Comparison of ENCODE assay signal across 16 cellular contexts in the genomic region with DNA sequence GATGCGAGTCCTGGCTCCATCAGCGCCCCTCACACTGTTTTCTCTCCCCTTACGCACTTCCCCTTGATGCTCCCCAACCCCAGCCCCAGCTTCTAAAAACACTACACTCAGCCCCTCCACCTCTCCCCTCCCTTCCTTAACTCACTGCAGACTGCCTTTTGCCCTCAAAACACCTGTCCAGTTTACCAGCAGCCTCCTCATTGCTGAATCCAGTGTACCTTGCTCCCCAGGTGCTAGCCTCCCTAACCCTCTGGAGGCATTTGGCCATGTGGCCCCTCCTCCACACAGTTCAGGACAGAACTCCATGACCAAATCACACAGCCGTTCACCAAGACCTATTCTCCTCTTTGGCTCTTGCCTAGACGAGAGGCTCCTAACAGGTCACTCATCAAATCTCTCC. TPM values are rescaled to one million over a fixed set of nuclear protein-coding genes. Genes with fewer than 3 reads are reported as not detected.
DNase-seq lines count a peak whose midpoint lies in the region; ATAC-seq and TF ChIP-seq lines count a peak whose summit lies in the region.
"Had no signal": no experiment of that assay in that cellular context is flagged by ENCODE, and none has a peak within 500 bp of the region (broad histone marks: within the 10 kb centered on the region; RNA-seq: fewer than 3 reads in every experiment).

No MANE protein-coding gene starts in this region.

- H3K36me3 ChIP-seq in NT2/D1 (ENCODE audit: insufficient read depth, insufficient read length, low read length): peaks cover 12% of the 10 kb centered on the region
- peaks cover 0 to 4% of the 10 kb centered on the region in 2 donors for H3K36me3 ChIP-seq in adrenal gland (replicated peaks in 1 of 2)

- no peak overlapping the region for H2AK5ac ChIP-seq in H9 (ENCODE audit: insufficient read length, low read length)

- H2BK120ac ChIP-seq in H9 (ENCODE audit: low read depth, low read length, poor library complexity, severe bottlenecking): no peak overlapping the region

- no peak overlapping the region for H3K23ac ChIP-seq in H9 (ENCODE audit: insufficient read length, low read depth, low read length)

- no peak for ATAC-seq in stimulated activated naive B cell treated with anti-CD40 and anti-IgM and Interleukin-4, amounts not matched to agents 10 μg/mL and 1 μg/mL and 100 μg/mL, for 72 hours (replicated peaks)
- ATAC-seq: HCT116 had no signal

- H3K27me3 Mint-ChIP-seq in T-helper 1 cell treated with Interleukin-12 subunit alpha and Interleukin-12 subunit beta and Interleukin-4 antibody, amounts not matched to agents 30 μg/mL and 1 μg/mL, for 36 hours (ENCODE audit: low read depth): peaks cover 34% of the 10 kb centered on the region
- H3K27me3 Mint-ChIP-seq in nephron (ENCODE audit: low read depth): peaks cover 56% of the 10 kb centered on the region
- peaks cover 37 to 65% of the 10 kb centered on the region in 2 donors for H3K27me3 Mint-ChIP-seq in stimulated activated naive B cell treated with anti-CD40 and anti-IgM and Interleukin-4, amounts not matched to agents 10 μg/mL and 1 μg/mL and 100 μg/mL, for 72 hours
- peaks cover 58% of the 10 kb centered on the region for H3K27me3 Mint-ChIP-seq in H9 (ENCODE audit: low read depth)

- H2AFZ ChIP-seq in H9 (ENCODE audit: low read length): no peak overlapping the region

- no peak for TF ChIP-seq POLR2A in adrenal gland (IDR thresholded peaks at IDR 0.05)

- H3K9me3 ChIP-seq in NT2/D1 (ENCODE audit: insufficient read depth, low read length): no peaks in the 10 kb centered on the region
- no peaks in the 10 kb centered on the region for H3K9me3 ChIP-seq in H9 (ENCODE audit: control insufficient read depth, low read depth, low read length)
- H3K9me3 ChIP-seq in adrenal gland (replicated peaks in 1 of 3): no peaks in the 10 kb centered on the region

- H3K4me1 Mint-ChIP-seq in T-helper 1 cell treated with Interleukin-12 subunit alpha and Interleukin-12 subunit beta and Interleukin-4 antibody, amounts not matched to agents 30 μg/mL and 1 μg/mL, for 36 hours (ENCODE audit: low read depth): peaks cover 9% of the 10 kb centered on the region
- H3K4me1 Mint-ChIP-seq in nephron: peaks cover 15% of the 10 kb centered on the region
- H3K4me1 Mint-ChIP-seq in stimulated activated naive B cell treated with anti-CD40 and anti-IgM and Interleukin-4, amounts not matched to agents 10 μg/mL and 1 μg/mL and 100 μg/mL, for 72 hours: peaks cover 13 to 19% of the 10 kb centered on the region in 2 donors
- H3K4me1 Mint-ChIP-seq in H9: peaks cover 26 to 35% of the 10 kb centered on the region in 2 experiments

- no peak overlapping the region for H2BK12ac ChIP-seq in H9 (ENCODE audit: insufficient read length, low read depth, low read length)

- no peaks in the 10 kb centered on the region for H3K79me1 ChIP-seq in H9 (ENCODE audit: insufficient read depth, low read depth, low read length, poor library complexity, severe bottlenecking)

- H3K4me2 ChIP-seq in H9 (ENCODE audit: insufficient read depth, insufficient read length, low read length): no peak overlapping the region

- peak overlapping the region; percentile 35 for H3K27ac Mint-ChIP-seq in T-helper 1 cell treated with Interleukin-12 subunit alpha and Interleukin-12 subunit beta and Interleukin-4 antibody, amounts not matched to agents 30 μg/mL and 1 μg/mL, for 36 hours
- no peak overlapping the region for H3K27ac Mint-ChIP-seq in nephron
- H3K27ac Mint-ChIP-seq in stimulated activated naive B cell treated with anti-CD40 and anti-IgM and Interleukin-4, amounts not matched to agents 10 μg/mL and 1 μg/mL and 100 μg/mL, for 72 hours: peak overlapping the region; percentile 71
- no peak overlapping the region; a peak in 1 of 7 replicates for H3K27ac Mint-ChIP-seq in H9
- H3K27ac Mint-ChIP-seq: CD4-positive, alpha-beta T cell had no signal

- peaks cover 4% of the 10 kb centered on the region for H3K36me3 Mint-ChIP-seq in T-helper 1 cell treated with Interleukin-12 subunit alpha and Interleukin-12 subunit beta and Interleukin-4 antibody, amounts not matched to agents 30 μg/mL and 1 μg/mL, for 36 hours (ENCODE audit: low read depth)
- H3K36me3 Mint-ChIP-seq in nephron (ENCODE audit: low read depth) (peaks cover 4% of the 10 kb centered on the region), H9 (ENCODE audit: insufficient read depth in 1 of 3, low read depth in 3 of 3) (peaks cover 3 to 11% (median 4%) of the 10 kb centered on the region in 3 experiments; a peak in 6 of 7 replicates)
- H3K36me3 Mint-ChIP-seq in stimulated activated naive B cell treated with anti-CD40 and anti-IgM and Interleukin-4, amounts not matched to agents 10 μg/mL and 1 μg/mL and 100 μg/mL, for 72 hours: no peaks in the 10 kb centered on the region

- H3K4me1 ChIP-seq in NT2/D1 (ENCODE audit: insufficient read depth, insufficient read length): peaks cover 12% of the 10 kb centered on the region
- peaks cover 3% of the 10 kb centered on the region; the same call in 1 of the 2 replicates for H3K4me1 ChIP-seq in H9 (ENCODE audit: insufficient read depth, low read length)
- peaks cover 15 to 18% of the 10 kb centered on the region in 2 donors for H3K4me1 ChIP-seq in adrenal gland (replicated peaks in 1 of 2)

- H3K27me3 ChIP-seq in NT2/D1 (ENCODE audit: insufficient read depth, insufficient read length): peaks cover 40% of the 10 kb centered on the region
- no peaks in the 10 kb centered on the region; the same call in 1 of the 2 replicates for H3K27me3 ChIP-seq in H9 (ENCODE audit: insufficient read depth, low read length)
- no peaks in the 10 kb centered on the region for H3K27me3 ChIP-seq in adrenal gland

- H4K91ac ChIP-seq in H9 (ENCODE audit: insufficient read length, low read depth, low read length): no peak overlapping the region

- no peak overlapping the region for H3K4ac ChIP-seq in H9 (ENCODE audit: low read depth, low read length)

- intact Hi-C loops in adrenal gland (cut with DNase I): no loop called here

- H3K9me3 Mint-ChIP-seq in T-helper 1 cell treated with Interleukin-12 subunit alpha and Interleukin-12 subunit beta and Interleukin-4 antibody, amounts not matched to agents 30 μg/mL and 1 μg/mL, for 36 hours: no peaks in the 10 kb centered on the region
- no peaks in the 10 kb centered on the region for H3K9me3 Mint-ChIP-seq in nephron
- H3K9me3 Mint-ChIP-seq in stimulated activated naive B cell treated with anti-CD40 and anti-IgM and Interleukin-4, amounts not matched to agents 10 μg/mL and 1 μg/mL and 100 μg/mL, for 72 hours: no peaks in the 10 kb centered on the region
- H3K9me3 Mint-ChIP-seq in H9: no peaks in the 10 kb centered on the region; a peak in 1 of 5 replicates
- H3K9me3 Mint-ChIP-seq: CD4-positive, alpha-beta T cell had no signal

- no peaks in the 10 kb centered on the region for H4K20me1 ChIP-seq in H9 (ENCODE audit: control insufficient read depth, insufficient read depth, insufficient read length)

- H3K18ac ChIP-seq in H9 (ENCODE audit: insufficient read length, low read depth, low read length): no peak overlapping the region

- no peak overlapping the region for H3K4me3 ChIP-seq in NT2/D1 (ENCODE audit: insufficient read length, low read depth)
- H3K4me3 ChIP-seq in adrenal gland: no peak overlapping the region

- no peak overlapping the region for H2BK20ac ChIP-seq in H9 (ENCODE audit: low read depth, low read length, poor library complexity, severe bottlenecking)

- H3T11ph ChIP-seq in H9 (ENCODE audit: low read length): no peak overlapping the region

- H2BK5ac ChIP-seq in H9 (ENCODE audit: insufficient read length, low read length): no peak overlapping the region

- no CpG with 5 or more reads among the region's 5 CpGs for WGBS in H9 (ENCODE audit: extremely low coverage, insufficient read length, low lambda C conversion rate)
- 88 to 96% (median 90%) methylated on average over 5 of the region's 5 CpGs for WGBS in adrenal gland, 4 donors

- H3K79me2 ChIP-seq in H9 (ENCODE audit: insufficient read depth, low read length): no peaks in the 10 kb centered on the region

- H3K14ac ChIP-seq in H9 (ENCODE audit: insufficient read depth, low read length): no peak overlapping the region

- TF ChIP-seq CTCF in nephron (IDR thresholded peaks at IDR 0.05; ENCODE audit: unreplicated experiment in 3 of 3): no peak
- no peak for TF ChIP-seq CTCF in H9 (conservative IDR thresholded peaks at IDR 0.05)
- TF ChIP-seq CTCF in adrenal gland (IDR thresholded peaks at IDR 0.05): no peak

- H3K9ac ChIP-seq in NT2/D1 (ENCODE audit: insufficient read length, low read depth): peak overlapping the region; percentile 21
- no peak overlapping the region for H3K9ac ChIP-seq in H9 (ENCODE audit: extremely low read depth, insufficient read length, low read length)

- DNase-seq in T-helper 1 cell (no peak), NT2/D1 (ENCODE audit: low read depth, low spot score) (no peak), H9 (no peak), HUDEP-2 (lab: John Stamatoyannopoulos, UW; ENCODE audit: unreplicated experiment in 76 of 76) (no peak), adrenal gland (no peak)
- DNase-seq in stimulated activated naive B cell treated with anti-CD40 and anti-IgM and Interleukin-4, amounts not matched to agents 10 μg/mL and 1 μg/mL and 100 μg/mL, for 72 hours: no peak
- DNase-seq: C1 segment of cervical spinal cord; CD4-positive, alpha-beta T cell; DMS153; DND-41; GDM1 had no signal

- H3K27ac ChIP-seq in H9 (ENCODE audit: insufficient read length, low read depth, low read length) (no peak overlapping the region), adrenal gland (no peak overlapping the region)
- H3K27ac ChIP-seq: 22Rv1 had no signal

- no peak overlapping the region for H2BK15ac ChIP-seq in H9 (ENCODE audit: low read depth, low read length)

- no peak overlapping the region for H4K5ac ChIP-seq in H9 (ENCODE audit: insufficient read length, low read depth, low read length)

- no peak overlapping the region for H4K8ac ChIP-seq in H9 (replicated peaks; ENCODE audit: insufficient read length, low read depth, low read length)

- H3K23me2 ChIP-seq in H9 (ENCODE audit: insufficient read length, low read depth, low read length, poor library complexity, severe bottlenecking): peaks cover 11% of the 10 kb centered on the region

- no peak overlapping the region for H3K4me3 Mint-ChIP-seq in T-helper 1 cell treated with Interleukin-12 subunit alpha and Interleukin-12 subunit beta and Interleukin-4 antibody, amounts not matched to agents 30 μg/mL and 1 μg/mL, for 36 hours
- H3K4me3 Mint-ChIP-seq in nephron (peak overlapping the region; percentile 33 to 66 (median 57)), H9 (no peak overlapping the region)
- no peak overlapping the region for H3K4me3 Mint-ChIP-seq in stimulated activated naive B cell treated with anti-CD40 and anti-IgM and Interleukin-4, amounts not matched to agents 10 μg/mL and 1 μg/mL and 100 μg/mL, for 72 hours
- H3K4me3 Mint-ChIP-seq: CD4-positive, alpha-beta T cell had no signal

- no peak overlapping the region for H3K56ac ChIP-seq in H9 (ENCODE audit: insufficient read length, low read depth, low read length)

RNA-seq across cellular contexts. Expression of gene GALR3, which starts 2.8 kb away (rescaled TPM):
- total RNA-seq in H9 (2021): 0.31 and 0.59 TPM in 2 replicates
- total RNA-seq in adrenal gland: under 1 TPM in 1 of 8 donors, not detected in 7; 0.19 TPM
- not detected for polyA plus RNA-seq in adrenal gland
- total RNA-seq: CD4-positive, alpha-beta T cell; H4 had no signal

RNA-seq across cellular contexts. Expression of gene GCAT, which starts 12.6 kb away (rescaled TPM):
- total RNA-seq in H9 (2021) (26.9 and 28.8 TPM in 2 replicates), adrenal gland (10 to 100 TPM; 20.5 to 87.9 (median 30.4) TPM)
- polyA plus RNA-seq in adrenal gland: 10 to 100 TPM; 18.2 to 37.2 (median 37.1) TPM

RNA-seq across cellular contexts. Expression of gene ANKRD54, which starts 23.8 kb away (rescaled TPM):
- total RNA-seq in H9 (2021) (14.4 and 15.3 TPM in 2 replicates), adrenal gland (100 to 1,000 TPM in 1 of 8 donors, 10 to 100 TPM in 7; 24.0 to 114 (median 42.2) TPM)
- polyA plus RNA-seq in adrenal gland: 10 to 100 TPM; 32.9 to 44.1 (median 40.6) TPM

RNA-seq across cellular contexts. Expression of gene EIF3L, which starts 28.9 kb away (rescaled TPM):
- total RNA-seq in H9 (2021) (736 and 739 TPM in 2 replicates), adrenal gland (100 to 1,000 TPM; 188 to 474 (median 396) TPM)
- polyA plus RNA-seq in adrenal gland: 100 to 1,000 TPM; 210 to 425 (median 291) TPM

Comparison
In these comparisons a context has a peak if more than half of its experiments do, and no peak if none do; other contexts are left out.
1. H3K27ac Mint-ChIP-seq: peak in T-helper 1 cell treated with Interleukin-12 subunit alpha and Interleukin-12 subunit beta and Interleukin-4 antibody, amounts not matched to agents 30 μg/mL and 1 μg/mL, for 36 hours (single experiment) and stimulated activated naive B cell treated with anti-CD40 and anti-IgM and Interleukin-4, amounts not matched to agents 10 μg/mL and 1 μg/mL and 100 μg/mL, for 72 hours (single experiment); none in nephron (0 of 3) and H9 (0 of 3).
2. H3K4me3 Mint-ChIP-seq: peak in nephron (3 of 3); none in T-helper 1 cell treated with Interleukin-12 subunit alpha and Interleukin-12 subunit beta and Interleukin-4 antibody, amounts not matched to agents 30 μg/mL and 1 μg/mL, for 36 hours (single experiment), stimulated activated naive B cell treated with anti-CD40 and anti-IgM and Interleukin-4, amounts not matched to agents 10 μg/mL and 1 μg/mL and 100 μg/mL, for 72 hours (0 of 2) and H9 (0 of 2).